Comparison of ENCODE assay signal across 6 cellular contexts in the genomic region with DNA sequence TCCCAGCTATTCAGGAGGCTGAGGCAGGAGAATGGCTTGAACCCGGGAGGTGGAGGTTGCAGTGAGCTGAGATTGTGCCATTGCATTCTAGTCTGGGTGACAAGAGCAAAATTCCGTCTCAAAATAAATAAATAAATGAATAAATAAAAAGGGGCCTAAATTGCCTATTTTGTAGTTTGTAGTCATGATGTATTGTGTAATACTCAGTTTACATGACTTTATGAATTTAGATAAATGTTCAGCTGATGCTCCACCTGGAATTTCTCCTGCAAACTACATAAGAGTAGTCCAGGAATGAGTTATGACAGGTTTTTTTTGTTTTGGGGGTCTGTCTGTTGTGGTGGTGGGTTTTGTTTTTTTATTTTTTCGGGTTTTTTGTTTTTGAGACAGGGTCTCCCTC.
"Had no signal": no experiment of that assay in that cellular context is flagged by ENCODE, and none has a peak within 500 bp of the region (broad histone marks: within the 10 kb centered on the region; RNA-seq: fewer than 3 reads in every experiment).

No MANE protein-coding gene starts in this region.

- H3K9ac ChIP-seq: KMS-11 had no signal

- ATAC-seq: HepG2 had no signal

- FAIRE-seq: HepG2, HTR-8/SVneo had no signal

- H3K4me2 ChIP-seq: KMS-11 had no signal

- DNase-seq: KBM-7, KG1 had no signal

- H3K27ac ChIP-seq: HL-60, KMS-11 had no signal
